ENCODE assay signal across 1 cellular context in the genomic region with DNA sequence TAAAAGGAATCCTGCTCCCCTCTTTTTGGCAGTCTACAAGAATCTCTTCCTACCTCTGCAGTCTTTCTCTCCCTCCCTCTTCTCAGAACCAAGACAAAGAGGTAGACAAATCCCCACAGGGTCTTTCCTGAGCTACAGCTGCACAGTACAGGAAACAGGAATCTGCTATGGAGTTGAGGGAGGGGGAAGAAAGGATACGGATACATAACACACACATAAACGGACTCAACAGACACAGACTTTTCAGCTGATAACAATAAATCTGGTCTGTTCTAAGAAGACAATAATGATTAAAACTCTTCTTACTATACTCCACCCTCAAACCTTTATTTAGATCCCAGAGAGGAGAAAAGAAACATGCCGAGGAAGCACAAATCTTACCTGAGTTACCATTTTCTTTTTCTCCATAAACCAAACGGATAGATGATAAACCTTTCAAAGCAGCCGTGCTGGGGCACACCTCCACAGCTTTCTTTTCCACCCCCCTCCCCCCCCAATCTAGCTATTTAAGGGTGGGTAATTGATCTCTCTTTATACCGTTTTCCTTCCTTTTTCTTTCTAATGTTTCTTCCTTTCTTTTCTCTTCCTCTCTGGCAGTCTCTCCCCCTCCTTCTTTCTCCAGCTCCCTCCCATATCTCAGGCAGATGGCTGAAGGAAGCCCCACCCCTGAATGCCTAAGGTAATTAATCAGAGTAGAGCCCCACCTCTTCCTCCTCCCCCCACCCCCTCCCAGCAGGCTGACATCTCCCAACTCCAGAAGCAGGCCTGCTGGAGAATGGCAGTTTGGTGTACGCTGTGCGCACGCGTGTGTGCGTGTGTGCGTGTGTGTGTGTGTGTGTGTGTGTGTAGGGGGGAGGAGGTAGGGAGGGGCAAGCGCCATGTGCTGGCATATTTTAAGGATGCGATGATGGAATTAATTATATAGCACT.
TF ChIP-seq lines count a peak whose summit lies in the region.

No MANE protein-coding gene starts in this region.

TF ChIP-seq in HEK293, 187 proteins besides CTCF, POLR2A, EP300 and RAD21 (continued from another document):
- TF ChIP-seq ZNF112 (tag by site-specific recombination; IDR thresholded peaks at IDR 0.05), result no peak
- no peak for TF ChIP-seq ZNF121 (tag by site-specific recombination; IDR thresholded peaks at IDR 0.05)
- peak; percentile 37; the same call in 1 of the 2 replicates for TF ChIP-seq ZBTB48 (tag by site-specific recombination; IDR thresholded peaks at IDR 0.05)
- no peak for TF ChIP-seq ZNF211 (tag by site-specific recombination; IDR thresholded peaks at IDR 0.05; ENCODE audit: low read depth)
- TF ChIP-seq ZNF37A (tag by site-specific recombination; IDR thresholded peaks at IDR 0.05), result no peak
- no peak for TF ChIP-seq ZNF202 (tag by site-specific recombination; IDR thresholded peaks at IDR 0.05; ENCODE audit: borderline replicate concordance)
- no peak; the same call in 1 of the 2 replicates for TF ChIP-seq ZNF488 (tag by site-specific recombination; IDR thresholded peaks at IDR 0.05)
- TF ChIP-seq ZNF529 (tag by site-specific recombination; IDR thresholded peaks at IDR 0.05; ENCODE audit: insufficient replicate concordance), result no peak
- TF ChIP-seq ZNF132 (tag by site-specific recombination; IDR thresholded peaks at IDR 0.05; ENCODE audit: borderline replicate concordance), result no peak
- no peak for TF ChIP-seq ZNF677 (tag by site-specific recombination; IDR thresholded peaks at IDR 0.05)
- peak; percentile 95 for TF ChIP-seq ZBTB7A (tag by site-specific recombination; IDR thresholded peaks at IDR 0.05; ENCODE audit: low read depth)
- TF ChIP-seq, protein P1, sequence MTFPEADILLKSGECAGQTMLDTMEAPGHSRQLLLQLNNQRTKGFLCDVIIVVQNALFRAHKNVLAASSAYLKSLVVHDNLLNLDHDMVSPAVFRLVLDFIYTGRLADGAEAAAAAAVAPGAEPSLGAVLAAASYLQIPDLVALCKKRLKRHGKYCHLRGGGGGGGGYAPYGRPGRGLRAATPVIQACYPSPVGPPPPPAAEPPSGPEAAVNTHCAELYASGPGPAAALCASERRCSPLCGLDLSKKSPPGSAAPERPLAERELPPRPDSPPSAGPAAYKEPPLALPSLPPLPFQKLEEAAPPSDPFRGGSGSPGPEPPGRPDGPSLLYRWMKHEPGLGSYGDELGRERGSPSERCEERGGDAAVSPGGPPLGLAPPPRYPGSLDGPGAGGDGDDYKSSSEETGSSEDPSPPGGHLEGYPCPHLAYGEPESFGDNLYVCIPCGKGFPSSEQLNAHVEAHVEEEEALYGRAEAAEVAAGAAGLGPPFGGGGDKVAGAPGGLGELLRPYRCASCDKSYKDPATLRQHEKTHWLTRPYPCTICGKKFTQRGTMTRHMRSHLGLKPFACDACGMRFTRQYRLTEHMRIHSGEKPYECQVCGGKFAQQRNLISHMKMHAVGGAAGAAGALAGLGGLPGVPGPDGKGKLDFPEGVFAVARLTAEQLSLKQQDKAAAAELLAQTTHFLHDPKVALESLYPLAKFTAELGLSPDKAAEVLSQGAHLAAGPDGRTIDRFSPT (tag by site-specific recombination; IDR thresholded peaks at IDR 0.05), result peak; percentile 96
- TF ChIP-seq ZNF24 (tag by site-specific recombination; IDR thresholded peaks at IDR 0.05), result peak; percentile 96
- TF ChIP-seq ZNF16 (tag by site-specific recombination; IDR thresholded peaks at IDR 0.05; ENCODE audit: low read depth), result no peak
- TF ChIP-seq, protein P2, sequence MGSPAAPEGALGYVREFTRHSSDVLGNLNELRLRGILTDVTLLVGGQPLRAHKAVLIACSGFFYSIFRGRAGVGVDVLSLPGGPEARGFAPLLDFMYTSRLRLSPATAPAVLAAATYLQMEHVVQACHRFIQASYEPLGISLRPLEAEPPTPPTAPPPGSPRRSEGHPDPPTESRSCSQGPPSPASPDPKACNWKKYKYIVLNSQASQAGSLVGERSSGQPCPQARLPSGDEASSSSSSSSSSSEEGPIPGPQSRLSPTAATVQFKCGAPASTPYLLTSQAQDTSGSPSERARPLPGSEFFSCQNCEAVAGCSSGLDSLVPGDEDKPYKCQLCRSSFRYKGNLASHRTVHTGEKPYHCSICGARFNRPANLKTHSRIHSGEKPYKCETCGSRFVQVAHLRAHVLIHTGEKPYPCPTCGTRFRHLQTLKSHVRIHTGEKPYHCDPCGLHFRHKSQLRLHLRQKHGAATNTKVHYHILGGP (tag by site-specific recombination; IDR thresholded peaks at IDR 0.05), result peak; percentile 17; the same call in 1 of the 2 replicates
- TF ChIP-seq, protein P3, sequence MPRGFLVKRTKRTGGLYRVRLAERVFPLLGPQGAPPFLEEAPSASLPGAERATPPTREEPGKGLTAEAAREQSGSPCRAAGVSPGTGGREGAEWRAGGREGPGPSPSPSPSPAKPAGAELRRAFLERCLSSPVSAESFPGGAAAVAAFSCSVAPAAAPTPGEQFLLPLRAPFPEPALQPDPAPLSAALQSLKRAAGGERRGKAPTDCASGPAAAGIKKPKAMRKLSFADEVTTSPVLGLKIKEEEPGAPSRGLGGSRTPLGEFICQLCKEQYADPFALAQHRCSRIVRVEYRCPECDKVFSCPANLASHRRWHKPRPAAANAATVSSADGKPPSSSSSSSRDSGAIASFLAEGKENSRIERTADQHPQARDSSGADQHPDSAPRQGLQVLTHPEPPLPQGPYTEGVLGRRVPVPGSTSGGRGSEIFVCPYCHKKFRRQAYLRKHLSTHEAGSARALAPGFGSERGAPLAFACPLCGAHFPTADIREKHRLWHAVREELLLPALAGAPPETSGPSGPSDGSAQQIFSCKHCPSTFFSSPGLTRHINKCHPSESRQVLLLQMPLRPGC (tag by site-specific recombination; IDR thresholded peaks at IDR 0.05), result peak; percentile 82
- TF ChIP-seq GLI4 (tag by site-specific recombination; IDR thresholded peaks at IDR 0.05), result no peak
- peak; percentile 49 for TF ChIP-seq KLF10 (tag by site-specific recombination; IDR thresholded peaks at IDR 0.05)
- TF ChIP-seq BCL11B (tag by site-specific recombination; IDR thresholded peaks at IDR 0.05; ENCODE audit: low read depth), result no peak
- TF ChIP-seq, protein P4, sequence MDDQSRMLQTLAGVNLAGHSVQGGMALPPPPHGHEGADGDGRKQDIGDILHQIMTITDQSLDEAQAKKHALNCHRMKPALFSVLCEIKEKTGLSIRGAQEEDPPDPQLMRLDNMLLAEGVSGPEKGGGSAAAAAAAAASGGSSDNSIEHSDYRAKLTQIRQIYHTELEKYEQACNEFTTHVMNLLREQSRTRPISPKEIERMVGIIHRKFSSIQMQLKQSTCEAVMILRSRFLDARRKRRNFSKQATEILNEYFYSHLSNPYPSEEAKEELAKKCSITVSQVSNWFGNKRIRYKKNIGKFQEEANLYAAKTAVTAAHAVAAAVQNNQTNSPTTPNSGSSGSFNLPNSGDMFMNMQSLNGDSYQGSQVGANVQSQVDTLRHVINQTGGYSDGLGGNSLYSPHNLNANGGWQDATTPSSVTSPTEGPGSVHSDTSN (CRISPR knock-in tag; IDR thresholded peaks at IDR 0.05), result no peak
- TF ChIP-seq ZNF561 (tag by site-specific recombination; IDR thresholded peaks at IDR 0.05; ENCODE audit: borderline replicate concordance), result no peak
- peak; percentile 83 for TF ChIP-seq GLIS1 (tag by site-specific recombination; IDR thresholded peaks at IDR 0.05)
